32 cellular contexts compared by ENCODE assay signal in genomic region chr2:207600211-207600610, GRCh38. TPM values are rescaled to one million over a fixed set of nuclear protein-coding genes. Genes with fewer than 3 reads are reported as not detected.
DNase-seq lines count a peak whose midpoint lies in the region; ATAC-seq and TF ChIP-seq lines count a peak whose summit lies in the region.
"Had no signal": no experiment of that assay in that cellular context is flagged by ENCODE, and none has a peak within 500 bp of the region (broad histone marks: within the 10 kb centered on the region; RNA-seq: fewer than 3 reads in every experiment).

No MANE protein-coding gene starts in this region.

- H3K4me3 ChIP-seq in AG10803 (ENCODE audit: low read length) (no peak overlapping the region), adrenal gland (no peak overlapping the region), A673 (ENCODE audit: low read depth, low read length, poor library complexity, severe bottlenecking) (no peak overlapping the region)
- H3K4me3 ChIP-seq: A549, breast epithelium, coronary artery, esophagus muscularis mucosa, gastroesophageal sphincter, left ventricle myocardium inferior, PC-9, vagina had no signal

- ATAC-seq in GM21737 (IDR thresholded peaks at IDR 0.05; ENCODE audit: unreplicated experiment), result no peak
- ATAC-seq: A549; effector memory CD8-positive, alpha-beta T cell; gastroesophageal sphincter; naive thymus-derived CD8-positive, alpha-beta T cell; Right ventricle myocardium inferior had no signal

- H3K27me3 Mint-ChIP-seq in chondrocyte (ENCODE audit: low read depth), result no peaks in the 10 kb centered on the region
- no peaks in the 10 kb centered on the region for H3K27me3 Mint-ChIP-seq in mesothelial cell of epicardium (ENCODE audit: low read depth)
- H3K27me3 Mint-ChIP-seq: effector memory CD8-positive, alpha-beta T cell; naive thymus-derived CD8-positive, alpha-beta T cell; stimulated activated naive CD8-positive, alpha-beta T cell treated with anti-CD3 and anti-CD28 coated beads, Interleukin-15, Interleukin-2, amounts not matched to agents 100 ng/mL and 50 ng/mL, for 24 hours had no signal

- H3K4me3 Mint-ChIP-seq in chondrocyte (ENCODE audit: unreplicated experiment) (no peak overlapping the region), mesothelial cell of epicardium (no peak overlapping the region)
- H3K4me3 Mint-ChIP-seq: effector memory CD8-positive, alpha-beta T cell; immature natural killer cell; naive thymus-derived CD8-positive, alpha-beta T cell; stimulated activated naive CD8-positive, alpha-beta T cell treated with anti-CD3 and anti-CD28 coated beads, Interleukin-15, Interleukin-2, amounts not matched to agents 100 ng/mL and 50 ng/mL, for 24 hours had no signal

- intact Hi-C loops in adrenal gland (cut with DNase I) (no loop called here), A673 (cut with micrococcal nuclease; ENCODE audit: unreplicated experiment) (no loop called here)

- DNase-seq in AG10803 (ENCODE audit: low read depth) (peak; percentile 63), GM04503 (ENCODE audit: low read depth) (peak; percentile 11), chondrocyte (ENCODE audit: low spot score) (no peak), mesothelial cell of epicardium (ENCODE audit: low spot score in 2 of 2, unreplicated experiment in 2 of 2) (no peak), adrenal gland (no peak), erythroblast (lab: John Stamatoyannopoulos, UW) (no peak), A673 (ENCODE audit: low spot score) (no peak)
- DNase-seq: activated CD4-positive, alpha-beta T cell treated with anti-CD3 and anti-CD28 coated beads for 48 hours; activated CD8-positive, alpha-beta memory T cell treated with anti-CD3 and anti-CD28 coated beads for 24 hours; amniotic stem cell; effector memory CD8-positive, alpha-beta T cell; GOT3; hypothalamus; immature natural killer cell; left ventricle myocardium inferior; naive thymus-derived CD8-positive, alpha-beta T cell; NCI-H1092 treated with DMSO at 0.1 percent for 48 hours; NCI-H1930; NCI-H526 treated with DMSO at 0.1 percent for 48 hours; occipital lobe; PC-9; small intestine had no signal

- peaks cover 0 to 5% of the 10 kb centered on the region in 2 donors for H3K4me1 ChIP-seq in adrenal gland (replicated peaks in 1 of 2)
- peaks cover 2% of the 10 kb centered on the region for H3K4me1 ChIP-seq in A673 (ENCODE audit: insufficient read depth, low read length, poor library complexity, severe bottlenecking)
- H3K4me1 ChIP-seq: A549, breast epithelium, esophagus muscularis mucosa, gastroesophageal sphincter, vagina had no signal

- no TSS peak for BruUV-seq in A673 (replicated peaks; lab: Mats Ljungman, UMichigan)

- POLR2A ChIA-PET in A673 (lab: Charles Lee; ENCODE audit: low non-redundant PET), result no interaction called here

- H3K9me3 Mint-ChIP-seq in chondrocyte (ENCODE audit: low read depth), result no peaks in the 10 kb centered on the region
- H3K9me3 Mint-ChIP-seq in mesothelial cell of epicardium, result no peaks in the 10 kb centered on the region
- H3K9me3 Mint-ChIP-seq: effector memory CD8-positive, alpha-beta T cell; immature natural killer cell; naive thymus-derived CD8-positive, alpha-beta T cell; stimulated activated naive CD8-positive, alpha-beta T cell treated with anti-CD3 and anti-CD28 coated beads, Interleukin-15, Interleukin-2, amounts not matched to agents 100 ng/mL and 50 ng/mL, for 24 hours had no signal

- no peak overlapping the region for H3K27ac ChIP-seq in adrenal gland
- no peak overlapping the region for H3K27ac ChIP-seq in A673 (ENCODE audit: low read depth, low read length, poor library complexity, severe bottlenecking)
- H3K27ac ChIP-seq: A549, breast epithelium, C4-2B, coronary artery, esophagus muscularis mucosa, gastroesophageal sphincter, left ventricle myocardium inferior, PC-9, vagina had no signal

- no peak for TF ChIP-seq POLR2A in adrenal gland (IDR thresholded peaks at IDR 0.05)
- TF ChIP-seq POLR2A in erythroblast (IDR thresholded peaks at IDR 0.05; ENCODE audit: low read length), result no peak

- H3K36me3 ChIP-seq in adrenal gland (replicated peaks in 1 of 2) (peaks cover 0 to 8% of the 10 kb centered on the region in 2 donors), A673 (ENCODE audit: insufficient read depth, low read length, poor library complexity, severe bottlenecking) (peaks cover 15% of the 10 kb centered on the region)

- H3K36me3 Mint-ChIP-seq in chondrocyte (ENCODE audit: low read depth) (peaks cover 9% of the 10 kb centered on the region), mesothelial cell of epicardium (peaks cover 19% of the 10 kb centered on the region)

- CTCF ChIA-PET in A673 (lab: Charles Lee), result no interaction called here

- H3K9me3 ChIP-seq in adrenal gland (replicated peaks in 1 of 3) (no peaks in the 10 kb centered on the region), A673 (ENCODE audit: low read depth, low read length, poor library complexity, severe bottlenecking) (no peaks in the 10 kb centered on the region)
- H3K9me3 ChIP-seq: A549, breast epithelium, esophagus muscularis mucosa, gastroesophageal sphincter, left ventricle myocardium inferior, vagina had no signal

- H3K27me3 ChIP-seq in adrenal gland (no peaks in the 10 kb centered on the region), A673 (replicated peaks; ENCODE audit: insufficient read depth, low read depth, low read length, poor library complexity) (no peaks in the 10 kb centered on the region)
- H3K27me3 ChIP-seq: breast epithelium, esophagus muscularis mucosa, gastroesophageal sphincter, vagina had no signal

- TF ChIP-seq CTCF in AG10803 (conservative IDR thresholded peaks at IDR 0.05; ENCODE audit: low read length), result no peak
- TF ChIP-seq CTCF in chondrocyte (IDR thresholded peaks at IDR 0.05), result no peak
- TF ChIP-seq CTCF in mesothelial cell of epicardium (IDR thresholded peaks at IDR 0.05; ENCODE audit: unreplicated experiment), result no peak
- no peak for TF ChIP-seq CTCF in adrenal gland (IDR thresholded peaks at IDR 0.05)
- TF ChIP-seq CTCF in A673 (conservative IDR thresholded peaks at IDR 0.05; ENCODE audit: low read depth, low read length), result no peak

- peaks cover 11% of the 10 kb centered on the region for H3K4me1 Mint-ChIP-seq in chondrocyte (ENCODE audit: low read depth)
- H3K4me1 Mint-ChIP-seq in mesothelial cell of epicardium, result peaks cover 22% of the 10 kb centered on the region

- H3K27ac Mint-ChIP-seq in chondrocyte (ENCODE audit: unreplicated experiment) (peak overlapping the region; percentile 59), mesothelial cell of epicardium (peak overlapping the region; percentile 49)
- H3K27ac Mint-ChIP-seq: stimulated activated naive CD8-positive, alpha-beta T cell treated with anti-CD3 and anti-CD28 coated beads, Interleukin-15, Interleukin-2, amounts not matched to agents 100 ng/mL and 50 ng/mL, for 24 hours had no signal

RNA-seq across cellular contexts. Expression of gene METTL21A, which starts 25.0 kb away (rescaled TPM):
- total RNA-seq in chondrocyte, result 11.8 to 16.1 TPM (median 12.7 TPM) in 3 replicates
- total RNA-seq in mesothelial cell of epicardium, result 18.6 to 20.8 TPM (median 20.3 TPM) in 3 replicates
- total RNA-seq in adrenal gland, result 10 to 100 TPM in 6 of 8 donors, 1 to 10 TPM in 2; 6.9 to 28.3 (median 13.6) TPM
- 10 to 100 TPM in 1 of 3 donors, 1 to 10 TPM in 2; 7.7 to 20.3 (median 10.0) TPM for polyA plus RNA-seq in adrenal gland
- 35.5 and 40.4 TPM in 2 replicates for total RNA-seq in A673 (2021)

Comparison
In these comparisons a context has a peak if more than half of its experiments do, and no peak if none do; other contexts are left out.
1. DNase-seq: peak in AG10803 (single experiment) and GM04503 (single experiment); none in chondrocyte (single experiment), mesothelial cell of epicardium (0 of 2), adrenal gland (0 of 7), erythroblast (0 of 2) and A673 (single experiment).